In genomic region chr22:47394504-47395440, GRCh38 we compare ENCODE assay signal across 16 cellular contexts.
A peak's percentile ranks its signal among the peaks of the same experiment; 100 is the strongest.
DNase-seq lines count a peak whose midpoint lies in the region; TF ChIP-seq lines count a peak whose summit lies in the region.
"Had no signal": no experiment of that assay in that cellular context is flagged by ENCODE, and none has a peak within 500 bp of the region (broad histone marks: within the 10 kb centered on the region; RNA-seq: fewer than 3 reads in every experiment).

No MANE protein-coding gene starts in this region.

- TF ChIP-seq CTCF in endothelial cell (IDR thresholded peaks at IDR 0.05; ENCODE audit: unreplicated experiment) (no peak), spleen (IDR thresholded peaks at IDR 0.05 in 8 of 11, conservative IDR thresholded peaks at IDR 0.05 in 3 of 11) (no peak)

- TF ChIP-seq POLR2A in spleen (IDR thresholded peaks at IDR 0.05): no peak

- intact Hi-C loops in spleen (cut with DNase I; ENCODE audit: low total_unique reads): no loop called here

- 0 out of 22 replicates have a peak overlapping the region, but pooled peaks of 1 of the 11 experiments have one; percentile 31 for H3K9ac ChIP-seq in BLaER1 treated with 17β-estradiol and CSF1 and Interleukin-3, amounts not matched to agents 10 nM and 100 nM

- H3K27ac ChIP-seq in BLaER1 treated with 17β-estradiol and CSF1 and Interleukin-3, amounts not matched to agents 10 nM and 100 nM: no peak overlapping the region; a peak in 1 of 22 replicates
- no peak overlapping the region for H3K27ac ChIP-seq in spleen

- H3K27me3 Mint-ChIP-seq in endothelial cell (ENCODE audit: unreplicated experiment): peaks cover 6% of the 10 kb centered on the region
- H3K27me3 Mint-ChIP-seq: IgD-negative memory B cell had no signal

- 66 to 79% (median 76%) methylated on average over 12 of the region's 12 CpGs for WGBS in spleen, 5 donors

- peaks cover 16 to 53% (median 40%) of the 10 kb centered on the region in 10 experiments; a peak in 19 of 20 replicates for H3K4me1 ChIP-seq in BLaER1 treated with 17β-estradiol and CSF1 and Interleukin-3, amounts not matched to agents 10 nM and 100 nM
- H3K4me1 ChIP-seq in spleen: no peaks in the 10 kb centered on the region

- H3K4me3 ChIP-seq in BLaER1 treated with 17β-estradiol and CSF1 and Interleukin-3, amounts not matched to agents 10 nM and 100 nM: no peak overlapping the region
- no peak overlapping the region for H3K4me3 ChIP-seq in spleen

- no peaks in the 10 kb centered on the region; a peak in 1 of 22 replicates for H4K20me1 ChIP-seq in BLaER1 treated with 17β-estradiol and CSF1 and Interleukin-3, amounts not matched to agents 10 nM and 100 nM

- no peak overlapping the region for H3K27ac Mint-ChIP-seq in endothelial cell (ENCODE audit: unreplicated experiment)
- H3K27ac Mint-ChIP-seq: CD8-positive, alpha-beta T cell had no signal

- peak overlapping the region; percentile 73 for H3K4me3 Mint-ChIP-seq in endothelial cell (ENCODE audit: unreplicated experiment)
- H3K4me3 Mint-ChIP-seq: CD8-positive, alpha-beta T cell had no signal

- no peaks in the 10 kb centered on the region for H3K4me1 Mint-ChIP-seq in endothelial cell (ENCODE audit: unreplicated experiment)
- H3K4me1 Mint-ChIP-seq: IgD-negative memory B cell had no signal

- H3K27me3 ChIP-seq in BLaER1 treated with 17β-estradiol and CSF1 and Interleukin-3, amounts not matched to agents 10 nM and 100 nM: no peaks in the 10 kb centered on the region
- H3K27me3 ChIP-seq in spleen (replicated peaks in 1 of 7): no peaks in the 10 kb centered on the region

- peak overlapping the region in 9 of 11 experiments; percentile 54 to 89 (median 80); a peak in 19 of 22 replicates for H3K4me2 ChIP-seq in BLaER1 treated with 17β-estradiol and CSF1 and Interleukin-3, amounts not matched to agents 10 nM and 100 nM

- no peaks in the 10 kb centered on the region for H3K9me3 ChIP-seq in BLaER1 treated with 17β-estradiol and CSF1 and Interleukin-3, amounts not matched to agents 10 nM and 100 nM (replicated peaks in 1 of 11)
- H3K9me3 ChIP-seq in spleen: no peaks in the 10 kb centered on the region

- H3K9me3 Mint-ChIP-seq in endothelial cell (ENCODE audit: unreplicated experiment): peaks cover 40% of the 10 kb centered on the region
- H3K9me3 Mint-ChIP-seq: CD8-positive, alpha-beta T cell; IgD-negative memory B cell had no signal

- DNase-seq in Daoy (ENCODE audit: low read depth) (peak; percentile 52), endothelial cell (ENCODE audit: low spot score) (no peak), spleen (peak; percentile 50), cerebellum (ENCODE audit: low spot score) (no peak), T1000 (lab: John Stamatoyannopoulos, UW) (no peak)
- no peak for DNase-seq in effector CD8-positive, alpha-beta T cell (lab: John Stamatoyannopoulos, UW)
- DNase-seq: Calu3; CD8-positive, alpha-beta T cell; EL; MV-4-11; NCI-H1694; NCI-H2081 treated with DMSO at 0.1 percent for 48 hours; NCI-H446 treated with DMSO at 0.1 percent for 48 hours; NK-92 treated with Interleukin-12 subunit alpha and Interleukin-12 subunit beta, amount 100 ng/mL, for 24 hours had no signal

- H3K36me3 ChIP-seq in BLaER1 treated with 17β-estradiol and CSF1 and Interleukin-3, amounts not matched to agents 10 nM and 100 nM: no peaks in the 10 kb centered on the region
- no peaks in the 10 kb centered on the region for H3K36me3 ChIP-seq in spleen

- H3K36me3 Mint-ChIP-seq in endothelial cell (ENCODE audit: low read depth, unreplicated experiment): peaks cover 21% of the 10 kb centered on the region
- H3K36me3 Mint-ChIP-seq: CD8-positive, alpha-beta T cell; IgD-negative memory B cell had no signal

Comparison
In these comparisons a context has a peak if more than half of its experiments do, and no peak if none do; other contexts are left out.
1. DNase-seq: peak in Daoy (single experiment) and spleen (single experiment); none in endothelial cell (single experiment), effector CD8-positive, alpha-beta T cell (single experiment), cerebellum (single experiment) and T1000 (single experiment).